Comparison of ENCODE assay signal across 31 cellular contexts in the genomic region with DNA sequence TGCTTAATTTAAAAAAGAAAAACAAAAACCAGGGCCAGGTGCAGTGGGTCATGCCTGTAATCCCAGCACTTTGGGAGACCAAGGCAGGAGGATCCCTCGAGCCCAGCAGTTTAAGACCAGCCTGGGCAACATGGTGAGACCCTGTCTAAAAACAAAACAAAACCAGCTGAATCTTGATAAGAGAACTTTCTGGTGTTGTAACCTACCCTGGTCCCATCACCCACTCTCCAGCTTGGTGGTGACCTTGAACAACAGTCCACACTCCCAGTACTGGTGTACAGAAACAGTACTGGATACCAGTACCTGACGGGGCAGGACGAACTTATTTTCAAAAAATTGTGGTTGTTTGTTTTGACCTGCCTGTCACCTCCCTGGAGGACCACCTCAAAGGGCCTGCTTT. TPM values are rescaled to one million over a fixed set of nuclear protein-coding genes. Genes with fewer than 3 reads are reported as not detected.
"Had no signal": no experiment of that assay in that cellular context is flagged by ENCODE, and none has a peak within 500 bp of the region (broad histone marks: within the 10 kb centered on the region; RNA-seq: fewer than 3 reads in every experiment).

No MANE protein-coding gene starts in this region.

- H3K4me1 ChIP-seq: body of pancreas, breast epithelium had no signal

- DNase-seq: activated B cell treated with CpG ODN at 0.5 μM for 24 hours; activated CD4-positive, alpha-beta memory T cell treated with anti-CD3 and anti-CD28 coated beads for 36 hours; activated CD4-positive, alpha-beta T cell treated with anti-CD3 and anti-CD28 coated beads for 4 hours; activated CD4-positive, alpha-beta T cell treated with anti-CD3 and anti-CD28 coated beads, Interleukin-2, amount 10 ng/mL, durations not matched to agents 24 days and 14 days; activated CD4-positive, alpha-beta T cell treated with anti-CD3 and anti-CD28 coated beads, Interleukin-2, amount 50 U/mL, for 1 hour; activated CD4-positive, alpha-beta T cell treated with anti-CD3 and anti-CD28 coated beads, Interleukin-2, amount 50 U/mL, for 4 hours; activated CD4-positive, CD25-positive, alpha-beta regulatory T cell treated with anti-CD3 and anti-CD28 coated beads, Interleukin-2, amount 50 U/mL, for 72 hours; activated CD8-positive, alpha-beta memory T cell treated with anti-CD3 and anti-CD28 coated beads, Interleukin-2, amount 50 U/mL, for 4 hours; activated CD8-positive, alpha-beta T cell treated with anti-CD3 and anti-CD28 coated beads for 36 hours; activated effector memory CD4-positive, alpha-beta T cell treated with anti-CD3 and anti-CD28 coated beads, Interleukin-2, amount 50 U/mL, for 16 hours; activated naive CD4-positive, alpha-beta T cell treated with anti-CD3 and anti-CD28 coated beads for 36 hours; activated naive CD4-positive, alpha-beta T cell treated with anti-CD3 and anti-CD28 coated beads, Interleukin-2, amount 50 U/mL, for 16 hours; activated naive CD8-positive, alpha-beta T cell treated with anti-CD3 and anti-CD28 coated beads, Interleukin-2, amount 10 ng/mL, durations not matched to agents 7 days and 5 days; activated naive CD8-positive, alpha-beta T cell treated with anti-CD3 and anti-CD28 coated beads, Interleukin-2, amount 50 U/mL, for 24 hours; activated T-cell treated with anti-CD3 and anti-CD28 coated beads for 4 hours; activated T-cell treated with anti-CD3 and anti-CD28 coated beads, Interleukin-2, amount 50 U/mL, for 1 hour; activated T-cell treated with anti-CD3 and anti-CD28 coated beads, Interleukin-2, amount 50 U/mL, for 4 hours; activated T-cell treated with anti-CD3 and anti-CD28 coated beads, Interleukin-2, amount 50 U/mL, for 72 hours; amniotic stem cell; aorta; body of pancreas; brain microvascular endothelial cell; central memory CD4-positive, alpha-beta T cell; T-helper 1 cell; T-helper 2 cell; T-helper 9 cell had no signal

- H3K27me3 ChIP-seq: body of pancreas, brain microvascular endothelial cell, breast epithelium had no signal

- ATAC-seq: activated CD8-positive, alpha-beta T cell treated with anti-CD3 and anti-CD28 coated beads for 36 hours; activated naive CD8-positive, alpha-beta T cell treated with anti-CD3 and anti-CD28 coated beads, Interleukin-2, amount 50 U/mL, for 24 hours; activated T-cell treated with anti-CD3 and anti-CD28 coated beads, Interleukin-2, amount 50 U/mL, for 4 hours; activated T-cell treated with anti-CD3 and anti-CD28 coated beads, Interleukin-2, amount 50 U/mL, for 72 hours; activated T-helper 17 cell treated with anti-CD3 and anti-CD28 coated beads, Interleukin-2, amount 50 U/mL, for 72 hours; body of pancreas had no signal

- H3K27ac ChIP-seq: body of pancreas, brain microvascular endothelial cell, breast epithelium, VCaP had no signal

- H3K4me3 ChIP-seq: body of pancreas, breast epithelium had no signal

RNA-seq across cellular contexts. Expression of gene CCIN, which starts 52.5 kb away (rescaled TPM):
- total RNA-seq: activated B cell treated with CpG ODN at 0.5 μM for 24 hours; activated CD4-positive, alpha-beta memory T cell treated with anti-CD3 and anti-CD28 coated beads for 36 hours; activated CD4-positive, alpha-beta T cell treated with anti-CD3 and anti-CD28 coated beads, Interleukin-2, amount 10 ng/mL, durations not matched to agents 24 days and 14 days; activated CD8-positive, alpha-beta memory T cell treated with anti-CD3 and anti-CD28 coated beads for 36 hours; activated CD8-positive, alpha-beta T cell treated with anti-CD3 and anti-CD28 coated beads for 36 hours; activated naive CD4-positive, alpha-beta T cell treated with anti-CD3 and anti-CD28 coated beads for 36 hours; activated T-cell treated with anti-CD3 and anti-CD28 coated beads, Interleukin-2, amount 50 U/mL, for 4 hours; activated T-helper 1 cell treated with anti-CD3 and anti-CD28 coated beads, Interleukin-12 subunit alpha, Interleukin-12 subunit beta, Interleukin-2, Interleukin-4 antibody, amounts not matched to agents 30 ng/mL and 10 ng/mL and 1 ng/mL, durations not matched to agents 14 hours and 24 hours and 36 hours; activated T-helper 17 cell treated with anti-CD3 and anti-CD28 coated beads, Interleukin-2, amount 50 U/mL, for 72 hours; body of pancreas had no signal
